ENCODE assay signal across 12 cellular contexts in the genomic region with DNA sequence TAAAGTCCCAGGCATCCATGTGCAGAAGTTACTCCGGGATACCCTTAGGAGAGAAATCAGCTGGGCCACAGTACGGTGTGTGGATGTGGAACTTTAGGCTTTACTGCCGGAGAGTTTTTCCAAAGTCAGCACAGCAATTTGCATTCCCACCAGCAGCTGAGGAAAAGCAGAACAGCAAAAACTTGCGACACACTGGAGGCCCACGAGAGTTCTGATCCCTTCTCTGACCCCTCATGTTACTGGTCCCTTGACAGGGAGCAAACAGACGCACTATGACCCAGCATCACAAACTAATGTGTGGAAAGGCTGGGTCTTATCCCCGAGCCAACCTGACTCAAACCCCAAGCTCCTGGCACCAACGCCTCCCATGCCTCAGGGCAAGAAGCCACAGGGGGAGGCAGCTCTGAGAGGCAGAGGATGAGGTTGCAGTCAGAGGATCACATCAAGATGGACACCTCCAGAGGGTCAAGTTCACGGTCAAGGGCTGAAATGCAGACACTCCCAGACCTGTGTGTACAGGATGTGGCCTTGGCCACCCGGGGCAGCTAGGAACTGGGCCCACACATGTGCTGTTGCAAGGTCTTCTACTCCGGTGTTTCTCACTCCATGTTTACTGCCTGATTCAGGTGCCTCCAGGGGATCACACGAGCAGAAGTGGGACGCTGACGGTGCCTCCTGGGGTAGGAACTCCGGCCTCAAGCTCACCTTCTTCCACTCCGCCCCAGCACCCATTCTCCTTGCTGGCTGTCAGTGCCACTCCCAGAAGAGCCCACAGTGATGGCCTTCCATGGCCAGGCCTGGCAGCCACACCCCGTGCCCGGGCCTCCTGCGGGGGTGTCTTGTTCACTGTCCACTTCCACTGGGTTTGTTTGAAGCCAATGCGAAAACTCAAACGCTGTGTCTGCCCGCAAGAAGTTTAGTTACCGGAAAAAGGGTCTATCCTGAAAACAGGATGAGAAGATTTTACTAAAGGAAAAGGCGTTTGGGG. TPM values are rescaled to one million over a fixed set of nuclear protein-coding genes. Genes with fewer than 3 reads are reported as not detected.
DNase-seq lines count a peak whose midpoint lies in the region; ATAC-seq and TF ChIP-seq lines count a peak whose summit lies in the region.
"Had no signal": no experiment of that assay in that cellular context is flagged by ENCODE, and none has a peak within 500 bp of the region (broad histone marks: within the 10 kb centered on the region; RNA-seq: fewer than 3 reads in every experiment).

No MANE protein-coding gene starts in this region.

- no peak for DNase-seq in activated T-cell treated with anti-CD3 and anti-CD28 coated beads, Interleukin-2, amount 50 U/mL, for 24 hours
- DNase-seq in activated T-cell treated with anti-CD3 and anti-CD28 coated beads, Interleukin-2, amount 50 U/mL, for 72 hours, result no peak
- DNase-seq in PC-3, result peak; percentile 18
- DNase-seq in central memory CD8-positive, alpha-beta T cell (ENCODE audit: low spot score in 2 of 2), result no peak
- no peak for DNase-seq in stimulated activated effector memory CD8-positive, alpha-beta T cell treated with anti-CD3 and anti-CD28 coated beads, Interleukin-12 subunit alpha, Interleukin-12 subunit beta, amount 100 ng/mL, for 72 hours (ENCODE audit: low spot score in 2 of 2)
- DNase-seq in NCI-H2196 treated with DMSO at 0.1 percent for 48 hours (lab: John Stamatoyannopoulos, UW; ENCODE audit: unreplicated experiment), result no peak
- DNase-seq: activated CD4-positive, alpha-beta T cell treated with anti-CD3 and anti-CD28 coated beads for 1 hour; heart right ventricle; lower lobe of right lung had no signal

- peaks cover 59% of the 10 kb centered on the region for H3K79me2 ChIP-seq in PC-3 (ENCODE audit: low read length)

- CTCF ChIA-PET in PC-3 (lab: Charles Lee), result no interaction called here

- no peaks in the 10 kb centered on the region for H3F3A ChIP-seq in PC-3 (ENCODE audit: low read length, unreplicated experiment)

- H3K4me2 ChIP-seq in PC-3 (ENCODE audit: low read length), result no peak overlapping the region

- no peak overlapping the region; the same call in 1 of the 2 replicates for H3K9ac ChIP-seq in PC-3 (ENCODE audit: low read length)

- peaks cover 97% of the 10 kb centered on the region for H3K4me1 Mint-ChIP-seq in activated T-cell treated with anti-CD3 and anti-CD28 coated beads, Interleukin-2, amount 50 U/mL, for 24 hours (ENCODE audit: low read depth)
- H3K4me1 Mint-ChIP-seq in activated T-cell treated with anti-CD3 and anti-CD28 coated beads, Interleukin-2, amount 50 U/mL, for 72 hours (ENCODE audit: low read depth), result peaks cover 98% of the 10 kb centered on the region
- H3K4me1 Mint-ChIP-seq in central memory CD8-positive, alpha-beta T cell, result peaks cover 99% of the 10 kb centered on the region
- peaks cover 100% of the 10 kb centered on the region for H3K4me1 Mint-ChIP-seq in stimulated activated effector memory CD8-positive, alpha-beta T cell treated with anti-CD3 and anti-CD28 coated beads, Interleukin-12 subunit alpha, Interleukin-12 subunit beta, amount 100 ng/mL, for 72 hours

- H3K36me3 ChIP-seq in PC-3 (ENCODE audit: low read depth, low read length), result no peaks in the 10 kb centered on the region
- H3K36me3 ChIP-seq: adrenal gland, heart right ventricle, lower lobe of right lung had no signal

- peak overlapping the region; percentile 91 for H3K27ac Mint-ChIP-seq in activated T-cell treated with anti-CD3 and anti-CD28 coated beads, Interleukin-2, amount 50 U/mL, for 24 hours
- H3K27ac Mint-ChIP-seq in activated T-cell treated with anti-CD3 and anti-CD28 coated beads, Interleukin-2, amount 50 U/mL, for 72 hours, result no peak overlapping the region
- peak overlapping the region; percentile 94 for H3K27ac Mint-ChIP-seq in central memory CD8-positive, alpha-beta T cell (ENCODE audit: low read depth)
- peak overlapping the region; percentile 93 for H3K27ac Mint-ChIP-seq in stimulated activated effector memory CD8-positive, alpha-beta T cell treated with anti-CD3 and anti-CD28 coated beads, Interleukin-12 subunit alpha, Interleukin-12 subunit beta, amount 100 ng/mL, for 72 hours

- H4K20me1 ChIP-seq in PC-3 (ENCODE audit: low read length), result no peaks in the 10 kb centered on the region

- peak overlapping the region; percentile 33 for H3K27ac ChIP-seq in PC-3 (ENCODE audit: low read length)
- H3K27ac ChIP-seq: adrenal gland, lower lobe of right lung had no signal

- POLR2A ChIA-PET in PC-3 (lab: Charles Lee; ENCODE audit: unreplicated experiment), result no interaction called here

- no TSS peak for BruUV-seq in PC-3 (replicated peaks; lab: Mats Ljungman, UMichigan)

- H3K4me3 ChIP-seq in PC-3 (ENCODE audit: low read length), result no peak overlapping the region
- H3K4me3 ChIP-seq: adrenal gland, heart right ventricle, lower lobe of right lung had no signal

- intact Hi-C loops in PC-3 (cut with micrococcal nuclease), result loop anchor here (1.0 kb wide), 1 partner anchor 37 kb away; no protein-coding TSS in a partner anchor

- no peak for ATAC-seq in activated T-cell treated with anti-CD3 and anti-CD28 coated beads, Interleukin-2, amount 50 U/mL, for 72 hours (replicated peaks in 1 of 2)
- no peak for ATAC-seq in PC-3
- ATAC-seq in central memory CD8-positive, alpha-beta T cell (replicated peaks; ENCODE audit: extremely low read depth, poor library complexity, severe bottlenecking), result no peak
- ATAC-seq in stimulated activated effector memory CD8-positive, alpha-beta T cell treated with anti-CD3 and anti-CD28 coated beads, Interleukin-12 subunit alpha, Interleukin-12 subunit beta, amount 100 ng/mL, for 72 hours, result no peak
- ATAC-seq in HG02678 (IDR thresholded peaks at IDR 0.05; ENCODE audit: unreplicated experiment), result no peak
- no peak for ATAC-seq in HG02588 (IDR thresholded peaks at IDR 0.05; ENCODE audit: unreplicated experiment)

- H3K27me3 ChIP-seq in PC-3 (ENCODE audit: low read length), result no peaks in the 10 kb centered on the region
- H3K27me3 ChIP-seq: adrenal gland had no signal

- H2AFZ ChIP-seq in PC-3 (ENCODE audit: low read length), result no peak overlapping the region

- TF ChIP-seq CTCF in PC-3 (conservative IDR thresholded peaks at IDR 0.05; ENCODE audit: low read depth, low read length), result no peak

- peaks cover 41% of the 10 kb centered on the region for H3K4me1 ChIP-seq in PC-3 (ENCODE audit: insufficient read depth, low read length)

- H3K9me2 ChIP-seq in PC-3 (replicated peaks; ENCODE audit: low read length), result no peaks in the 10 kb centered on the region

- H3K9me3 Mint-ChIP-seq in activated T-cell treated with anti-CD3 and anti-CD28 coated beads, Interleukin-2, amount 50 U/mL, for 24 hours, result no peaks in the 10 kb centered on the region
- no peaks in the 10 kb centered on the region for H3K9me3 Mint-ChIP-seq in activated T-cell treated with anti-CD3 and anti-CD28 coated beads, Interleukin-2, amount 50 U/mL, for 72 hours
- no peaks in the 10 kb centered on the region for H3K9me3 Mint-ChIP-seq in central memory CD8-positive, alpha-beta T cell
- no peaks in the 10 kb centered on the region for H3K9me3 Mint-ChIP-seq in stimulated activated effector memory CD8-positive, alpha-beta T cell treated with anti-CD3 and anti-CD28 coated beads, Interleukin-12 subunit alpha, Interleukin-12 subunit beta, amount 100 ng/mL, for 72 hours

- no peaks in the 10 kb centered on the region for H3K9me3 ChIP-seq in PC-3 (ENCODE audit: low read length)
- H3K9me3 ChIP-seq: adrenal gland, heart right ventricle, lower lobe of right lung had no signal

- no peak overlapping the region for H3K4me3 Mint-ChIP-seq in activated T-cell treated with anti-CD3 and anti-CD28 coated beads, Interleukin-2, amount 50 U/mL, for 24 hours
- no peak overlapping the region for H3K4me3 Mint-ChIP-seq in activated T-cell treated with anti-CD3 and anti-CD28 coated beads, Interleukin-2, amount 50 U/mL, for 72 hours
- H3K4me3 Mint-ChIP-seq in central memory CD8-positive, alpha-beta T cell, result peak overlapping the region; percentile 27
- H3K4me3 Mint-ChIP-seq in stimulated activated effector memory CD8-positive, alpha-beta T cell treated with anti-CD3 and anti-CD28 coated beads, Interleukin-12 subunit alpha, Interleukin-12 subunit beta, amount 100 ng/mL, for 72 hours, result peak overlapping the region; percentile 68

- H3K27me3 Mint-ChIP-seq in activated T-cell treated with anti-CD3 and anti-CD28 coated beads, Interleukin-2, amount 50 U/mL, for 24 hours, result no peaks in the 10 kb centered on the region
- no peaks in the 10 kb centered on the region for H3K27me3 Mint-ChIP-seq in activated T-cell treated with anti-CD3 and anti-CD28 coated beads, Interleukin-2, amount 50 U/mL, for 72 hours (ENCODE audit: low read depth)
- H3K27me3 Mint-ChIP-seq in central memory CD8-positive, alpha-beta T cell, result no peaks in the 10 kb centered on the region

- H3K36me3 Mint-ChIP-seq in activated T-cell treated with anti-CD3 and anti-CD28 coated beads, Interleukin-2, amount 50 U/mL, for 24 hours (ENCODE audit: low read depth), result peaks cover 68% of the 10 kb centered on the region
- H3K36me3 Mint-ChIP-seq in activated T-cell treated with anti-CD3 and anti-CD28 coated beads, Interleukin-2, amount 50 U/mL, for 72 hours (ENCODE audit: insufficient read depth in 2 of 2), result peaks cover 0 to 4% of the 10 kb centered on the region in 2 donors
- peaks cover 42% of the 10 kb centered on the region for H3K36me3 Mint-ChIP-seq in central memory CD8-positive, alpha-beta T cell (ENCODE audit: insufficient read depth)
- H3K36me3 Mint-ChIP-seq in stimulated activated effector memory CD8-positive, alpha-beta T cell treated with anti-CD3 and anti-CD28 coated beads, Interleukin-12 subunit alpha, Interleukin-12 subunit beta, amount 100 ng/mL, for 72 hours, result peaks cover 88% of the 10 kb centered on the region

RNA-seq across cellular contexts. Expression of a gene that starts 38.4 kb away (rescaled TPM):
- total RNA-seq in activated T-cell treated with anti-CD3 and anti-CD28 coated beads, Interleukin-2, amount 50 U/mL, for 72 hours, result 100 to 1,000 TPM; 103 to 111 TPM
- 19.7 and 27.4 TPM in 2 replicates for total RNA-seq in PC-3 (2014; rRNA removed)

Comparison
In these comparisons a context has a peak if more than half of its experiments do, and no peak if none do; other contexts are left out.
1. H3K4me3 Mint-ChIP-seq: peak in central memory CD8-positive, alpha-beta T cell (single experiment) and stimulated activated effector memory CD8-positive, alpha-beta T cell treated with anti-CD3 and anti-CD28 coated beads, Interleukin-12 subunit alpha, Interleukin-12 subunit beta, amount 100 ng/mL, for 72 hours (single experiment); none in activated T-cell treated with anti-CD3 and anti-CD28 coated beads, Interleukin-2, amount 50 U/mL, for 24 hours (single experiment) and activated T-cell treated with anti-CD3 and anti-CD28 coated beads, Interleukin-2, amount 50 U/mL, for 72 hours (0 of 2).